1 cellular context compared by ENCODE assay signal in genomic region chr17:37358830-37359681, GRCh38.
TF ChIP-seq lines count a peak whose summit lies in the region.

No MANE protein-coding gene starts in this region.

TF ChIP-seq in HepG2, 621 proteins besides CTCF, POLR2A, EP300 and RAD21 (continued from another document and continues in another):
- peak; percentile 71; the same call in 1 of the 2 replicates for TF ChIP-seq ZBTB4 (CRISPR knock-in tag; IDR thresholded peaks at IDR 0.05; ENCODE audit: borderline replicate concordance)
- 0 out of 2 replicates have a peak, but pooled peaks have one; percentile 18 for TF ChIP-seq ZNF430 (CRISPR knock-in tag; IDR thresholded peaks at IDR 0.05)
- TF ChIP-seq, protein P1, sequence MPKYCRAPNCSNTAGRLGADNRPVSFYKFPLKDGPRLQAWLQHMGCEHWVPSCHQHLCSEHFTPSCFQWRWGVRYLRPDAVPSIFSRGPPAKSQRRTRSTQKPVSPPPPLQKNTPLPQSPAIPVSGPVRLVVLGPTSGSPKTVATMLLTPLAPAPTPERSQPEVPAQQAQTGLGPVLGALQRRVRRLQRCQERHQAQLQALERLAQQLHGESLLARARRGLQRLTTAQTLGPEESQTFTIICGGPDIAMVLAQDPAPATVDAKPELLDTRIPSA (CRISPR knock-in tag; IDR thresholded peaks at IDR 0.05; ENCODE audit: borderline replicate concordance): no peak
- TF ChIP-seq, protein P2, sequence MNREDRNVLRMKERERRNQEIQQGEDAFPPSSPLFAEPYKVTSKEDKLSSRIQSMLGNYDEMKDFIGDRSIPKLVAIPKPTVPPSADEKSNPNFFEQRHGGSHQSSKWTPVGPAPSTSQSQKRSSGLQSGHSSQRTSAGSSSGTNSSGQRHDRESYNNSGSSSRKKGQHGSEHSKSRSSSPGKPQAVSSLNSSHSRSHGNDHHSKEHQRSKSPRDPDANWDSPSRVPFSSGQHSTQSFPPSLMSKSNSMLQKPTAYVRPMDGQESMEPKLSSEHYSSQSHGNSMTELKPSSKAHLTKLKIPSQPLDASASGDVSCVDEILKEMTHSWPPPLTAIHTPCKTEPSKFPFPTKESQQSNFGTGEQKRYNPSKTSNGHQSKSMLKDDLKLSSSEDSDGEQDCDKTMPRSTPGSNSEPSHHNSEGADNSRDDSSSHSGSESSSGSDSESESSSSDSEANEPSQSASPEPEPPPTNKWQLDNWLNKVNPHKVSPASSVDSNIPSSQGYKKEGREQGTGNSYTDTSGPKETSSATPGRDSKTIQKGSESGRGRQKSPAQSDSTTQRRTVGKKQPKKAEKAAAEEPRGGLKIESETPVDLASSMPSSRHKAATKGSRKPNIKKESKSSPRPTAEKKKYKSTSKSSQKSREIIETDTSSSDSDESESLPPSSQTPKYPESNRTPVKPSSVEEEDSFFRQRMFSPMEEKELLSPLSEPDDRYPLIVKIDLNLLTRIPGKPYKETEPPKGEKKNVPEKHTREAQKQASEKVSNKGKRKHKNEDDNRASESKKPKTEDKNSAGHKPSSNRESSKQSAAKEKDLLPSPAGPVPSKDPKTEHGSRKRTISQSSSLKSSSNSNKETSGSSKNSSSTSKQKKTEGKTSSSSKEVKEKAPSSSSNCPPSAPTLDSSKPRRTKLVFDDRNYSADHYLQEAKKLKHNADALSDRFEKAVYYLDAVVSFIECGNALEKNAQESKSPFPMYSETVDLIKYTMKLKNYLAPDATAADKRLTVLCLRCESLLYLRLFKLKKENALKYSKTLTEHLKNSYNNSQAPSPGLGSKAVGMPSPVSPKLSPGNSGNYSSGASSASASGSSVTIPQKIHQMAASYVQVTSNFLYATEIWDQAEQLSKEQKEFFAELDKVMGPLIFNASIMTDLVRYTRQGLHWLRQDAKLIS (CRISPR knock-in tag; IDR thresholded peaks at IDR 0.05): no peak
- TF ChIP-seq, protein P3, sequence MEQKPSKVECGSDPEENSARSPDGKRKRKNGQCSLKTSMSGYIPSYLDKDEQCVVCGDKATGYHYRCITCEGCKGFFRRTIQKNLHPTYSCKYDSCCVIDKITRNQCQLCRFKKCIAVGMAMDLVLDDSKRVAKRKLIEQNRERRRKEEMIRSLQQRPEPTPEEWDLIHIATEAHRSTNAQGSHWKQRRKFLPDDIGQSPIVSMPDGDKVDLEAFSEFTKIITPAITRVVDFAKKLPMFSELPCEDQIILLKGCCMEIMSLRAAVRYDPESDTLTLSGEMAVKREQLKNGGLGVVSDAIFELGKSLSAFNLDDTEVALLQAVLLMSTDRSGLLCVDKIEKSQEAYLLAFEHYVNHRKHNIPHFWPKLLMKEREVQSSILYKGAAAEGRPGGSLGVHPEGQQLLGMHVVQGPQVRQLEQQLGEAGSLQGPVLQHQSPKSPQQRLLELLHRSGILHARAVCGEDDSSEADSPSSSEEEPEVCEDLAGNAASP (CRISPR knock-in tag; IDR thresholded peaks at IDR 0.05; ENCODE audit: borderline replicate concordance): no peak; the same call in none of the 2 replicates
- TF ChIP-seq CHCHD3 (CRISPR knock-in tag; IDR thresholded peaks at IDR 0.05): no peak
- TF ChIP-seq, protein P4, sequence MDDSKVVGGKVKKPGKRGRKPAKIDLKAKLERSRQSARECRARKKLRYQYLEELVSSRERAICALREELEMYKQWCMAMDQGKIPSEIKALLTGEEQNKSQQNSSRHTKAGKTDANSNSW (CRISPR knock-in tag; IDR thresholded peaks at IDR 0.05; ENCODE audit: borderline replicate concordance): 0 out of 2 replicates have a peak, but pooled peaks have one; percentile 36
- no peak for TF ChIP-seq EHMT2 (IDR thresholded peaks at IDR 0.05; ENCODE audit: borderline replicate concordance, low read depth, low read length)
- TF ChIP-seq RFXAP (CRISPR knock-in tag; IDR thresholded peaks at IDR 0.05; ENCODE audit: borderline replicate concordance): peak; percentile 50; the same call in 1 of the 2 replicates
- no peak for TF ChIP-seq ZKSCAN8 (CRISPR knock-in tag; IDR thresholded peaks at IDR 0.05; ENCODE audit: borderline replicate concordance)
- TF ChIP-seq, protein P5, sequence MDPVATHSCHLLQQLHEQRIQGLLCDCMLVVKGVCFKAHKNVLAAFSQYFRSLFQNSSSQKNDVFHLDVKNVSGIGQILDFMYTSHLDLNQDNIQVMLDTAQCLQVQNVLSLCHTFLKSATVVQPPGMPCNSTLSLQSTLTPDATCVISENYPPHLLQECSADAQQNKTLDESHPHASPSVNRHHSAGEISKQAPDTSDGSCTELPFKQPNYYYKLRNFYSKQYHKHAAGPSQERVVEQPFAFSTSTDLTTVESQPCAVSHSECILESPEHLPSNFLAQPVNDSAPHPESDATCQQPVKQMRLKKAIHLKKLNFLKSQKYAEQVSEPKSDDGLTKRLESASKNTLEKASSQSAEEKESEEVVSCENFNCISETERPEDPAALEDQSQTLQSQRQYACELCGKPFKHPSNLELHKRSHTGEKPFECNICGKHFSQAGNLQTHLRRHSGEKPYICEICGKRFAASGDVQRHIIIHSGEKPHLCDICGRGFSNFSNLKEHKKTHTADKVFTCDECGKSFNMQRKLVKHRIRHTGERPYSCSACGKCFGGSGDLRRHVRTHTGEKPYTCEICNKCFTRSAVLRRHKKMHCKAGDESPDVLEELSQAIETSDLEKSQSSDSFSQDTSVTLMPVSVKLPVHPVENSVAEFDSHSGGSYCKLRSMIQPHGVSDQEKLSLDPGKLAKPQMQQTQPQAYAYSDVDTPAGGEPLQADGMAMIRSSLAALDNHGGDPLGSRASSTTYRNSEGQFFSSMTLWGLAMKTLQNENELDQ (CRISPR knock-in tag; IDR thresholded peaks at IDR 0.05; ENCODE audit: borderline replicate concordance): no peak
- peak; percentile 90 for TF ChIP-seq YEATS4 (CRISPR knock-in tag; IDR thresholded peaks at IDR 0.05; ENCODE audit: borderline replicate concordance)
- no peak for TF ChIP-seq CBX1 (IDR thresholded peaks at IDR 0.05; ENCODE audit: low read depth)
- 0 out of 2 replicates have a peak, but pooled peaks have one; percentile 72 for TF ChIP-seq XBP1 (CRISPR knock-in tag; IDR thresholded peaks at IDR 0.05)
- no peak; the same call in 1 of the 2 replicates for TF ChIP-seq CCDC6 (CRISPR knock-in tag; IDR thresholded peaks at IDR 0.05)
- no peak for TF ChIP-seq CREM (IDR thresholded peaks at IDR 0.05)
- no peak for TF ChIP-seq CREM (CRISPR knock-in tag; IDR thresholded peaks at IDR 0.05)
- peak; percentile 30 for TF ChIP-seq ZNF605 (CRISPR knock-in tag; IDR thresholded peaks at IDR 0.05)
- TF ChIP-seq ZNF333 (CRISPR knock-in tag; IDR thresholded peaks at IDR 0.05; ENCODE audit: borderline replicate concordance): peak; percentile 75; the same call in 1 of the 2 replicates
- no peak for TF ChIP-seq ZNF766 (CRISPR knock-in tag; IDR thresholded peaks at IDR 0.05; ENCODE audit: borderline replicate concordance)
- TF ChIP-seq ZNF530 (CRISPR knock-in tag; IDR thresholded peaks at IDR 0.05; ENCODE audit: low read depth): no peak
- TF ChIP-seq SATB2 (CRISPR knock-in tag; IDR thresholded peaks at IDR 0.05): 0 out of 2 replicates have a peak, but pooled peaks have one; percentile 22
- no peak for TF ChIP-seq ZNF850 (CRISPR knock-in tag; conservative IDR thresholded peaks at IDR 0.05)
- TF ChIP-seq ZNF10 (CRISPR knock-in tag; IDR thresholded peaks at IDR 0.05; ENCODE audit: borderline replicate concordance, low read depth): no peak
- no peak for TF ChIP-seq RELA (CRISPR knock-in tag; IDR thresholded peaks at IDR 0.05)
- TF ChIP-seq ZNF724P (CRISPR knock-in tag; IDR thresholded peaks at IDR 0.05; ENCODE audit: borderline replicate concordance): no peak
- no peak for TF ChIP-seq ZNF775 (CRISPR knock-in tag; IDR thresholded peaks at IDR 0.05; ENCODE audit: borderline replicate concordance)
- TF ChIP-seq ZNF569 (CRISPR knock-in tag; IDR thresholded peaks at IDR 0.05; ENCODE audit: borderline replicate concordance): no peak
- TF ChIP-seq, protein P6, sequence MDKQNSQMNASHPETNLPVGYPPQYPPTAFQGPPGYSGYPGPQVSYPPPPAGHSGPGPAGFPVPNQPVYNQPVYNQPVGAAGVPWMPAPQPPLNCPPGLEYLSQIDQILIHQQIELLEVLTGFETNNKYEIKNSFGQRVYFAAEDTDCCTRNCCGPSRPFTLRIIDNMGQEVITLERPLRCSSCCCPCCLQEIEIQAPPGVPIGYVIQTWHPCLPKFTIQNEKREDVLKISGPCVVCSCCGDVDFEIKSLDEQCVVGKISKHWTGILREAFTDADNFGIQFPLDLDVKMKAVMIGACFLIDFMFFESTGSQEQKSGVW (CRISPR knock-in tag; IDR thresholded peaks at IDR 0.05; ENCODE audit: borderline replicate concordance): no peak
- TF ChIP-seq ZBTB38 (CRISPR knock-in tag; IDR thresholded peaks at IDR 0.05): 0 out of 2 replicates have a peak, but pooled peaks have one; percentile 21
- peak; percentile 33; the same call in 1 of the 2 replicates for TF ChIP-seq CBFB (CRISPR knock-in tag; IDR thresholded peaks at IDR 0.05)
- no peak for TF ChIP-seq ZNF205 (CRISPR knock-in tag; IDR thresholded peaks at IDR 0.05)
- no peak; the same call in 1 of the 2 replicates for TF ChIP-seq PPARG (CRISPR knock-in tag; conservative IDR thresholded peaks at IDR 0.05)
- no peak for TF ChIP-seq ZNF224 (CRISPR knock-in tag; IDR thresholded peaks at IDR 0.05)
- TF ChIP-seq YY1 (IDR thresholded peaks at IDR 0.05; ENCODE audit: insufficient read depth, insufficient replicate concordance, low read depth, low read length): peak; percentile 61
- TF ChIP-seq PCBP1 (IDR thresholded peaks at IDR 0.05; ENCODE audit: borderline replicate concordance, low read depth, low read length): 0 out of 2 replicates have a peak, but pooled peaks have one; percentile 36
- no peak for TF ChIP-seq SMAD3 (CRISPR knock-in tag; IDR thresholded peaks at IDR 0.05)
- TF ChIP-seq NFYC (CRISPR knock-in tag; IDR thresholded peaks at IDR 0.05): peak; percentile 72
- TF ChIP-seq GTF2F1 (IDR thresholded peaks at IDR 0.05; ENCODE audit: low read length): no peak
- TF ChIP-seq ZNF343 (CRISPR knock-in tag; IDR thresholded peaks at IDR 0.05): no peak; the same call in 1 of the 2 replicates
- TF ChIP-seq TEAD2 (CRISPR knock-in tag; IDR thresholded peaks at IDR 0.05): no peak
- TF ChIP-seq, protein P7, sequence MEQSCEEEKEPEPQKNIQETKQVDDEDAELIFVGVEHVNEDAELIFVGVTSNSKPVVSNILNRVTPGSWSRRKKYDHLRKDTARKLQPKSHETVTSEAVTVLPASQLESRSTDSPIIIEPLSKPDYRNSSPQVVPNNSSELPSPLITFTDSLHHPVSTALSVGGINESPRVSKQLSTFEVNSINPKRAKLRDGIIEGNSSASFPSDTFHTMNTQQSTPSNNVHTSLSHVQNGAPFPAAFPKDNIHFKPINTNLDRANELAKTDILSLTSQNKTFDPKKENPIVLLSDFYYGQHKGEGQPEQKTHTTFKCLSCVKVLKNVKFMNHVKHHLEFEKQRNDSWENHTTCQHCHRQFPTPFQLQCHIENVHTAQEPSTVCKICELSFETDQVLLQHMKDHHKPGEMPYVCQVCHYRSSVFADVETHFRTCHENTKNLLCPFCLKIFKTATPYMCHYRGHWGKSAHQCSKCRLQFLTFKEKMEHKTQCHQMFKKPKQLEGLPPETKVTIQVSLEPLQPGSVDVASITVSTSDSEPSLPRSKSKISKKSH (CRISPR knock-in tag; IDR thresholded peaks at IDR 0.05; ENCODE audit: borderline replicate concordance): no peak
- TF ChIP-seq ZNF562 (CRISPR knock-in tag; IDR thresholded peaks at IDR 0.05; ENCODE audit: borderline replicate concordance): no peak
- TF ChIP-seq ZNF234 (CRISPR knock-in tag; conservative IDR thresholded peaks at IDR 0.05): no peak
- 0 out of 2 replicates have a peak, but pooled peaks have one; percentile 31 for TF ChIP-seq KAT8 (CRISPR knock-in tag; IDR thresholded peaks at IDR 0.05)
- TF ChIP-seq GLI4 (CRISPR knock-in tag; IDR thresholded peaks at IDR 0.05; ENCODE audit: borderline replicate concordance): peak; percentile 90; the same call in 1 of the 2 replicates
- TF ChIP-seq ZNF563 (CRISPR knock-in tag; IDR thresholded peaks at IDR 0.05): no peak; the same call in 1 of the 2 replicates
- no peak for TF ChIP-seq GZF1 (CRISPR knock-in tag; IDR thresholded peaks at IDR 0.05)
- no peak for TF ChIP-seq MAF1 (CRISPR knock-in tag; IDR thresholded peaks at IDR 0.05; ENCODE audit: borderline replicate concordance)
- no peak for TF ChIP-seq RBM39 (IDR thresholded peaks at IDR 0.05; ENCODE audit: low read depth, low read length, poor library complexity, severe bottlenecking)
- no peak for TF ChIP-seq PTBP1 (IDR thresholded peaks at IDR 0.05; ENCODE audit: low read depth, low read length, poor library complexity, severe bottlenecking)
- no peak for TF ChIP-seq TOE1 (CRISPR knock-in tag; IDR thresholded peaks at IDR 0.05)
- no peak for TF ChIP-seq ZNF33A (CRISPR knock-in tag; IDR thresholded peaks at IDR 0.05; ENCODE audit: borderline replicate concordance)
- TF ChIP-seq BORCS8-MEF2B (CRISPR knock-in tag; IDR thresholded peaks at IDR 0.05): peak; percentile 66
- TF ChIP-seq DBP (CRISPR knock-in tag; IDR thresholded peaks at IDR 0.05; ENCODE audit: not compliant biosample characterization): peak; percentile 58
